ENCODE assay signal across 19 cellular contexts in genomic region chr4:66842401-66842800, GRCh38.
DNase-seq lines count a peak whose midpoint lies in the region; ATAC-seq and TF ChIP-seq lines count a peak whose summit lies in the region.
"Had no signal": no experiment of that assay in that cellular context is flagged by ENCODE, and none has a peak within 500 bp of the region (broad histone marks: within the 10 kb centered on the region; RNA-seq: fewer than 3 reads in every experiment).

No MANE protein-coding gene starts in this region.

- CTCF ChIA-PET in A673 (lab: Charles Lee): no interaction called here

- H3K27me3 ChIP-seq in A673 (replicated peaks; ENCODE audit: insufficient read depth, low read depth, low read length, poor library complexity) (no peaks in the 10 kb centered on the region), endocrine pancreas (ENCODE audit: control insufficient read depth, insufficient read depth, low read length) (no peaks in the 10 kb centered on the region)
- H3K27me3 ChIP-seq: BLaER1 had no signal

- H3K9ac ChIP-seq in endocrine pancreas (ENCODE audit: control insufficient read depth, insufficient read depth, low read length): no peak overlapping the region
- H3K9ac ChIP-seq: BLaER1 had no signal

- peaks cover 8% of the 10 kb centered on the region for H3K36me3 Mint-ChIP-seq in glutamatergic neuron (ENCODE audit: unreplicated experiment)
- H3K36me3 Mint-ChIP-seq: CD4-positive, CD25-positive, alpha-beta regulatory T cell; CD8-positive, alpha-beta T cell had no signal

- no peak for TF ChIP-seq CTCF in A673 (conservative IDR thresholded peaks at IDR 0.05; ENCODE audit: low read depth, low read length)
- no peak for TF ChIP-seq CTCF in glutamatergic neuron (IDR thresholded peaks at IDR 0.05; ENCODE audit: partially characterized antibody, unreplicated experiment)

- H3K4me3 ChIP-seq in A673 (ENCODE audit: low read depth, low read length, poor library complexity, severe bottlenecking): no peak overlapping the region
- peak overlapping the region; percentile 22 for H3K4me3 ChIP-seq in endocrine pancreas (ENCODE audit: control insufficient read depth, insufficient read depth, low read length)
- H3K4me3 ChIP-seq: BLaER1, GM23338 had no signal

- no peaks in the 10 kb centered on the region for H3K36me3 ChIP-seq in A673 (ENCODE audit: insufficient read depth, low read length, poor library complexity, severe bottlenecking)
- H3K36me3 ChIP-seq in endocrine pancreas (ENCODE audit: control insufficient read depth, insufficient read depth, low read length): no peaks in the 10 kb centered on the region
- H3K36me3 ChIP-seq: BLaER1 had no signal

- no peaks in the 10 kb centered on the region for H3K9me3 Mint-ChIP-seq in glutamatergic neuron (ENCODE audit: unreplicated experiment)

- H3K27ac Mint-ChIP-seq in glutamatergic neuron (ENCODE audit: unreplicated experiment): no peak overlapping the region
- H3K27ac Mint-ChIP-seq: B cell; CD4-positive, CD25-positive, alpha-beta regulatory T cell; CD8-positive, alpha-beta T cell; GM23338; H9 had no signal

- no TSS peak for BruUV-seq in A673 (replicated peaks; lab: Mats Ljungman, UMichigan)

- H3K4me1 ChIP-seq in A673 (ENCODE audit: insufficient read depth, low read length, poor library complexity, severe bottlenecking): peaks cover 13% of the 10 kb centered on the region
- H3K4me1 ChIP-seq in endocrine pancreas (ENCODE audit: control insufficient read depth, insufficient read depth, low read length): no peaks in the 10 kb centered on the region
- H3K4me1 ChIP-seq: BLaER1, Caco-2 had no signal

- POLR2A ChIA-PET in A673 (lab: Charles Lee; ENCODE audit: low non-redundant PET): no interaction called here

- ATAC-seq in HG03521 (IDR thresholded peaks at IDR 0.05; ENCODE audit: unreplicated experiment) (no peak), GM21447 (IDR thresholded peaks at IDR 0.05; ENCODE audit: unreplicated experiment) (no peak)
- ATAC-seq: CD8-positive, alpha-beta T cell; GM23338; HCT116 had no signal

- H3K4me1 Mint-ChIP-seq in glutamatergic neuron (ENCODE audit: low read depth, unreplicated experiment): no peaks in the 10 kb centered on the region
- H3K4me1 Mint-ChIP-seq: B cell; CD4-positive, CD25-positive, alpha-beta regulatory T cell; GM23338 had no signal

- no peaks in the 10 kb centered on the region for H3K27me3 Mint-ChIP-seq in glutamatergic neuron (ENCODE audit: unreplicated experiment)
- H3K27me3 Mint-ChIP-seq: B cell; CD4-positive, CD25-positive, alpha-beta regulatory T cell had no signal

- H3K4me3 Mint-ChIP-seq in glutamatergic neuron (ENCODE audit: unreplicated experiment): no peak overlapping the region
- H3K4me3 Mint-ChIP-seq: B cell; CD4-positive, CD25-positive, alpha-beta regulatory T cell; CD8-positive, alpha-beta T cell; GM23338; H9 had no signal

- H3K9me3 ChIP-seq in A673 (ENCODE audit: low read depth, low read length, poor library complexity, severe bottlenecking): no peaks in the 10 kb centered on the region
- no peaks in the 10 kb centered on the region for H3K9me3 ChIP-seq in endocrine pancreas (ENCODE audit: control insufficient read depth, low read length)
- H3K9me3 ChIP-seq: BLaER1, Caco-2 had no signal

- intact Hi-C loops in A673 (cut with micrococcal nuclease; ENCODE audit: unreplicated experiment): no loop called here

- H3K27ac ChIP-seq in A673 (ENCODE audit: low read depth, low read length, poor library complexity, severe bottlenecking): no peak overlapping the region
- H3K27ac ChIP-seq: BLaER1, C4-2B had no signal

- DNase-seq in A673 (ENCODE audit: low spot score) (peak; percentile 20), D341Med (ENCODE audit: low spot score) (peak; percentile 40), NCI-H69 (lab: John Stamatoyannopoulos, UW) (peak; percentile 41), glutamatergic neuron (no peak), DMS53 treated with DMSO at 0.1 percent for 48 hours (lab: John Stamatoyannopoulos, UW; ENCODE audit: unreplicated experiment) (no peak)
- DNase-seq: Caco-2; CD4-positive, CD25-positive, alpha-beta regulatory T cell; CD8-positive, alpha-beta T cell; DMS53; DND-41; H9 had no signal

Comparison
In these comparisons a context has a peak if more than half of its experiments do, and no peak if none do; other contexts are left out.
1. DNase-seq: peak in A673 (single experiment), D341Med (single experiment) and NCI-H69 (single experiment); none in glutamatergic neuron (single experiment) and DMS53 treated with DMSO at 0.1 percent for 48 hours (single experiment).